ENCODE assay signal across 9 cellular contexts in the genomic region with DNA sequence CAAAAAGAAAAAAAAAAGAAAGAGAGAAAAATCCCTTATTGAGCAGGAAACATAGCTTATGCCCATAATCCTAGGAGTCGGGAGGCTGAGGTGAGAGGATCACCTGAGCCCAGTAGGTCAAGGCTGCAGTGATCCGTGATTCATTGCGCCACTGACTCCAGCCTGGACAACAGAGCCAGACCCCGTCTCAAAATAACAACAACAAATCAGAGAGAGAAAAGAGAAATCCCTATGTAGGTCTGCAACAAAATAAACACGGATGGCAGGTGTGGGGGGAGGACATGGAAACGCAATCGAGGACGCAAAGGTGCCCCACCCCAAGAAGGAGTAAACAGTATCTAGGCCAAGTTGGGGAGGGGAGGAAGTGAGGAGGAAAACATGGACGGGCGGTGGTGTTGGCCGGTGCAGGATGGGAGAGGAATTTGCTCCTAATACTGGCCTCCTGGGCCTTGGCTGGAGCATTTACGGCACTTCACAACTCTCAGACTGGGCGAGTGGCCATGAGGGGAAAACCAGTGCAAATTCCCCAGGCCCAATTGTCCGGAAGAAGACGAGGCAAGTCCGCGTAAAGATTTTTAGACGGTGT. TPM values are rescaled to one million over a fixed set of nuclear protein-coding genes. Genes with fewer than 3 reads are reported as not detected.
DNase-seq lines count a peak whose midpoint lies in the region; ATAC-seq and TF ChIP-seq lines count a peak whose summit lies in the region.
"Had no signal": no experiment of that assay in that cellular context is flagged by ENCODE, and none has a peak within 500 bp of the region (broad histone marks: within the 10 kb centered on the region; RNA-seq: fewer than 3 reads in every experiment).

No MANE protein-coding gene starts in this region.

- H3K4me3 Mint-ChIP-seq in osteocyte (ENCODE audit: unreplicated experiment): no peak overlapping the region

- peaks cover 42% of the 10 kb centered on the region for H3K36me3 ChIP-seq in NT2/D1 (ENCODE audit: insufficient read depth, insufficient read length, low read length)
- H3K36me3 ChIP-seq in esophagus (ENCODE audit: control insufficient read depth in 2 of 2, insufficient read depth in 2 of 2, low read length in 1 of 2): peaks cover 4 to 6% of the 10 kb centered on the region in 2 donors

- in situ Hi-C loops in GM13977 (cut with MboI; ENCODE audit: low pct_unique_long_range_greater_than_20kb, low sequenced_read_pairs, unreplicated experiment): no loop called here

- peaks cover 21% of the 10 kb centered on the region for H3K36me3 Mint-ChIP-seq in osteocyte (ENCODE audit: unreplicated experiment)

- no peaks in the 10 kb centered on the region for H3K27me3 Mint-ChIP-seq in osteocyte (ENCODE audit: unreplicated experiment)

- H3K9me3 Mint-ChIP-seq in osteocyte (ENCODE audit: unreplicated experiment): no peaks in the 10 kb centered on the region

- peak overlapping the region; percentile 99 for H3K27ac Mint-ChIP-seq in osteocyte (ENCODE audit: unreplicated experiment)

- TF ChIP-seq CTCF in osteocyte (IDR thresholded peaks at IDR 0.05) (no peak), GM13977 (IDR thresholded peaks at IDR 0.05; ENCODE audit: extremely low read depth, insufficient read depth, missing control alignments) (no peak)

- H3K9me3 ChIP-seq in NT2/D1 (ENCODE audit: insufficient read depth, low read length) (no peaks in the 10 kb centered on the region), esophagus (ENCODE audit: control insufficient read depth in 2 of 2, insufficient read depth in 1 of 2, low read depth in 1 of 2, low read length in 1 of 2) (no peaks in the 10 kb centered on the region)

- H3K27ac ChIP-seq in esophagus (ENCODE audit: low read depth in 2 of 2, low read length in 1 of 2): peak overlapping the region; percentile 86 to 100

- H3K27me3 ChIP-seq in NT2/D1 (ENCODE audit: insufficient read depth, insufficient read length): no peaks in the 10 kb centered on the region
- H3K27me3 ChIP-seq in esophagus (ENCODE audit: control insufficient read depth in 1 of 2, insufficient read depth in 2 of 2, low read length in 2 of 2): no peaks in the 10 kb centered on the region

- H3K4me1 Mint-ChIP-seq in osteocyte (ENCODE audit: unreplicated experiment): peaks cover 57% of the 10 kb centered on the region

- WGBS in esophagus, 2 donors: 36 to 43% methylated on average over 18 of the region's 18 CpGs

- H3K4me3 ChIP-seq in NT2/D1 (ENCODE audit: insufficient read length, low read depth) (peak overlapping the region; percentile 100), esophagus (ENCODE audit: low read depth in 1 of 2, low read length in 2 of 2) (peak overlapping the region; percentile 38 to 49)

- no peak overlapping the region for H3K9ac ChIP-seq in NT2/D1 (ENCODE audit: insufficient read length, low read depth)

- ATAC-seq in GM19023 (IDR thresholded peaks at IDR 0.05; ENCODE audit: unreplicated experiment) (peak; percentile 5), SK-N-SH treated with all-trans-retinoic acid at 6 μM for 48 hours (no peak)

- DNase-seq in NT2/D1 (ENCODE audit: low read depth, low spot score): no peak
- no peak for DNase-seq in osteocyte (ENCODE audit: extremely low spot score, unreplicated experiment)
- DNase-seq in islet precursor cell: no peak
- no peak for DNase-seq in GM13977 (ENCODE audit: low spot score)
- DNase-seq in dedifferentiated amniotic fluid mesenchymal stem cell (ENCODE audit: extremely low spot score): no peak

- H3K4me1 ChIP-seq in NT2/D1 (ENCODE audit: insufficient read depth, insufficient read length) (peaks cover 21% of the 10 kb centered on the region), esophagus (ENCODE audit: control insufficient read depth in 2 of 2, insufficient read depth in 2 of 2, low read length in 1 of 2) (peaks cover 0 to 4% of the 10 kb centered on the region in 2 donors)

TF ChIP-seq in SK-N-SH treated with all-trans-retinoic acid at 6 μM for 48 hours, 23 proteins besides CTCF, POLR2A, EP300 and RAD21:
- TF ChIP-seq ZNF70 (CRISPR knock-in tag; IDR thresholded peaks at IDR 0.05) (no peak), ZC3H10 (CRISPR knock-in tag; IDR thresholded peaks at IDR 0.05) (no peak), ESRRG (CRISPR knock-in tag; IDR thresholded peaks at IDR 0.05) (no peak)

RNA-seq across cellular contexts. Expression of a gene that starts 0.6 kb away (rescaled TPM):
- polyA plus RNA-seq in esophagus: 10 to 100 TPM; 41.6 to 45.5 TPM
- total RNA-seq in osteocyte: 74.3 and 75.2 TPM in 2 replicates

RNA-seq across cellular contexts. Expression of a gene that starts 5.0 kb away (rescaled TPM):
- polyA plus RNA-seq in esophagus: 1 to 10 TPM in 1 of 2 donors, under 1 TPM in 1; 0.93 to 2.3 TPM
- total RNA-seq in osteocyte: 1.1 TPM in 1 of 2 replicates, not detected in the other

RNA-seq across cellular contexts. Expression of a gene that starts 5.9 kb away (rescaled TPM):
- polyA plus RNA-seq in esophagus: 100 to 1,000 TPM in 1 of 2 donors, 10 to 100 TPM in 1; 74.3 to 122 TPM
- total RNA-seq in osteocyte: 126 and 128 TPM in 2 replicates

RNA-seq across cellular contexts. Expression of a gene that starts 17.1 kb away (rescaled TPM):
- 1,000 to 10,000 TPM; 2,532 to 3,167 TPM for polyA plus RNA-seq in esophagus
- total RNA-seq in osteocyte: not detected in 2 replicates
- total RNA-seq: SK-MEL-5 had no signal

RNA-seq across cellular contexts. Expression of a gene that starts 20.3 kb away (rescaled TPM):
- 1,000 to 10,000 TPM; 2,016 to 2,151 TPM for polyA plus RNA-seq in esophagus
- total RNA-seq in osteocyte: 134 and 143 TPM in 2 replicates
